In genomic region chr12:64157110-64157509, GRCh38 we compare ENCODE assay signal across 33 cellular contexts.
DNase-seq lines count a peak whose midpoint lies in the region; ATAC-seq, FAIRE-seq and TF ChIP-seq lines count a peak whose summit lies in the region.
"Had no signal": no experiment of that assay in that cellular context is flagged by ENCODE, and none has a peak within 500 bp of the region (broad histone marks: within the 10 kb centered on the region; RNA-seq: fewer than 3 reads in every experiment).

No MANE protein-coding gene starts in this region.

- no peaks in the 10 kb centered on the region for H4K20me1 ChIP-seq in HepG2 (ENCODE audit: insufficient read depth, low read length)
- H4K20me1 ChIP-seq: BLaER1; BLaER1 treated with 17β-estradiol and CSF1 and Interleukin-3, amounts not matched to agents 10 nM and 100 nM had no signal

- H2AFZ ChIP-seq in HepG2 (ENCODE audit: low read length): no peak overlapping the region

- 73% methylated on average over 2 of the region's 2 CpGs for WGBS in HepG2 (ENCODE audit: low lambda C conversion rate)
- WGBS in right lobe of liver (ENCODE audit: insufficient coverage, low coverage, low lambda C conversion rate, missing lambda C conversion rate): 100% methylated on average over 2 of the region's 2 CpGs
- no CpG with 5 or more reads among the region's 2 CpGs for WGBS in endodermal cell (ENCODE audit: insufficient coverage in 1 of 2, insufficient read length in 1 of 2), 2 experiments

- H3K4me1 Mint-ChIP-seq in endodermal cell: no peaks in the 10 kb centered on the region
- H3K4me1 Mint-ChIP-seq: B cell; CD4-positive, alpha-beta memory T cell; CD4-positive, CD25-positive, alpha-beta regulatory T cell; CD8-positive, alpha-beta memory T cell had no signal

- H3K4me1 ChIP-seq in HepG2 (ENCODE audit: insufficient read depth, low read length) (no peaks in the 10 kb centered on the region), right lobe of liver (no peaks in the 10 kb centered on the region), endodermal cell (ENCODE audit: control insufficient read depth, insufficient read depth, low read length) (no peaks in the 10 kb centered on the region), vagina (no peaks in the 10 kb centered on the region)
- H3K4me1 ChIP-seq: BE2C, Caco-2 had no signal

- no peaks in the 10 kb centered on the region for H3K27me3 Mint-ChIP-seq in endodermal cell (ENCODE audit: insufficient read depth)
- H3K27me3 Mint-ChIP-seq: B cell; CD4-positive, alpha-beta memory T cell; CD4-positive, alpha-beta T cell had no signal

- H3K4me2 ChIP-seq in HepG2 (ENCODE audit: low read depth, low read length): no peak overlapping the region
- H3K4me2 ChIP-seq: A549; BLaER1; BLaER1 treated with 17β-estradiol and CSF1 and Interleukin-3, amounts not matched to agents 10 nM and 100 nM had no signal

- H3K9me3 ChIP-seq in HepG2 (ENCODE audit: low read length) (no peaks in the 10 kb centered on the region), right lobe of liver (no peaks in the 10 kb centered on the region), endodermal cell (ENCODE audit: control insufficient read depth, low read length) (no peaks in the 10 kb centered on the region), vagina (no peaks in the 10 kb centered on the region)
- H3K9me3 ChIP-seq: BE2C, Caco-2 had no signal

- H3K9ac ChIP-seq in HepG2 (ENCODE audit: insufficient read depth, low read depth, low read length) (no peak overlapping the region), endodermal cell (ENCODE audit: extremely low read depth, low read length, poor library complexity, severe bottlenecking) (no peak overlapping the region)
- H3K9ac ChIP-seq: BLaER1; BLaER1 treated with 17β-estradiol and CSF1 and Interleukin-3, amounts not matched to agents 10 nM and 100 nM had no signal

- TF ChIP-seq POLR2A in HepG2 (IDR thresholded peaks at IDR 0.05; ENCODE audit: insufficient read depth in 1 of 2, low read depth in 2 of 2, low read length in 2 of 2) (no peak), right lobe of liver (IDR thresholded peaks at IDR 0.05) (no peak), vagina (IDR thresholded peaks at IDR 0.05) (no peak)

- no peak for TF ChIP-seq EP300 in HepG2 (IDR thresholded peaks at IDR 0.05; ENCODE audit: low read depth in 2 of 2, low read length in 2 of 2)
- no peak for TF ChIP-seq EP300 in HepG2 (CRISPR knock-in tag; IDR thresholded peaks at IDR 0.05; ENCODE audit: borderline replicate concordance)

- CTCF ChIA-PET in HepG2 (lab: Yijun Ruan, JAX; ENCODE audit: low intra/inter-chr PET ratio, low total read pairs): no interaction called here

- H3K4me3 ChIP-seq in HepG2 (replicated peaks in 1 of 3; ENCODE audit: insufficient read depth in 1 of 3, low read depth in 2 of 3, low read length in 3 of 3): no peak overlapping the region
- H3K4me3 ChIP-seq in right lobe of liver: no peak overlapping the region
- no peak overlapping the region for H3K4me3 ChIP-seq in endodermal cell (ENCODE audit: low read length)
- H3K4me3 ChIP-seq in vagina: no peak overlapping the region
- H3K4me3 ChIP-seq: A549; BLaER1; BLaER1 treated with 17β-estradiol and CSF1 and Interleukin-3, amounts not matched to agents 10 nM and 100 nM had no signal

- H3K27ac ChIP-seq in HepG2 (ENCODE audit: extremely low read length, insufficient read depth, low read length): no peak overlapping the region
- H3K27ac ChIP-seq in right lobe of liver: no peak overlapping the region
- no peak overlapping the region for H3K27ac ChIP-seq in endodermal cell (ENCODE audit: low read depth, low read length)
- H3K27ac ChIP-seq in vagina: no peak overlapping the region
- H3K27ac ChIP-seq: 22Rv1; A549; BLaER1; BLaER1 treated with 17β-estradiol and CSF1 and Interleukin-3, amounts not matched to agents 10 nM and 100 nM; C4-2B had no signal

- POLR2A ChIA-PET in HepG2 (lab: Yijun Ruan, JAX): no interaction called here

- DNase-seq in HepG2 (ENCODE audit: low spot score) (no peak), right lobe of liver (no peak), endodermal cell (no peak), vagina (ENCODE audit: extremely low spot score in 2 of 2) (no peak)
- DNase-seq: 8988T; ACHN; AML-193; BE2C; C1 segment of cervical spinal cord; Caco-2; Calu3; CD4-positive, alpha-beta memory T cell; CD4-positive, alpha-beta T cell; CD4-positive, CD25-positive, alpha-beta regulatory T cell; CD8-positive, alpha-beta memory T cell; CD8-positive, alpha-beta T cell; COR-L47; DMS 273 treated with DMSO at 0.1 percent for 48 hours; DMS153; DMS53; DMS79; DMS79 treated with DMSO at 0.1 percent for 48 hours; DND-41; EL had no signal

- no TSS peak for BruUV-seq in HepG2 (replicated peaks; lab: Mats Ljungman, UMichigan)

- H3K27me3 ChIP-seq in HepG2 (ENCODE audit: control insufficient read depth in 1 of 2, insufficient read depth in 2 of 2, low read length in 2 of 2): no peaks in the 10 kb centered on the region
- H3K27me3 ChIP-seq in right lobe of liver: no peaks in the 10 kb centered on the region
- H3K27me3 ChIP-seq in endodermal cell (ENCODE audit: control insufficient read depth, insufficient read depth, low read length, poor library complexity, severe bottlenecking): no peaks in the 10 kb centered on the region
- H3K27me3 ChIP-seq in vagina: no peaks in the 10 kb centered on the region
- H3K27me3 ChIP-seq: BE2C; BLaER1; BLaER1 treated with 17β-estradiol and CSF1 and Interleukin-3, amounts not matched to agents 10 nM and 100 nM had no signal

- in situ Hi-C loops in HepG2 (cut with HindIII; ENCODE audit: extremely low pct_ligation_motif_present, low pct_unique_long_range_greater_than_20kb): no loop called here

- ATAC-seq in HepG2: no peak
- no peak for ATAC-seq in right lobe of liver
- ATAC-seq: A549; CD8-positive, alpha-beta T cell had no signal

- H3K4me3 Mint-ChIP-seq in endodermal cell: no peak overlapping the region
- H3K4me3 Mint-ChIP-seq: B cell; CD14-positive monocyte; CD4-positive, alpha-beta memory T cell; CD4-positive, alpha-beta T cell; CD4-positive, CD25-positive, alpha-beta regulatory T cell; CD8-positive, alpha-beta memory T cell; CD8-positive, alpha-beta T cell had no signal

- TF ChIP-seq RAD21 in HepG2 (CRISPR knock-in tag; IDR thresholded peaks at IDR 0.05): no peak

- H3K79me2 ChIP-seq in HepG2 (ENCODE audit: insufficient read depth, low read length): no peaks in the 10 kb centered on the region

- no peaks in the 10 kb centered on the region for H3K36me3 Mint-ChIP-seq in endodermal cell (ENCODE audit: low read depth)
- H3K36me3 Mint-ChIP-seq: CD14-positive monocyte had no signal

- intact Hi-C loops in HepG2 (cut with micrococcal nuclease; ENCODE audit: unreplicated experiment) (no loop called here), right lobe of liver (cut with DNase I) (no loop called here), vagina (cut with DNase I) (no loop called here)

- no peaks in the 10 kb centered on the region for H3K9me3 Mint-ChIP-seq in endodermal cell

- H3K27ac Mint-ChIP-seq in endodermal cell: peak overlapping the region; percentile 66
- H3K27ac Mint-ChIP-seq: B cell; CD14-positive monocyte; CD4-positive, alpha-beta memory T cell; CD4-positive, alpha-beta T cell; CD4-positive, CD25-positive, alpha-beta regulatory T cell; CD8-positive, alpha-beta memory T cell; CD8-positive, alpha-beta T cell had no signal

- no peak for TF ChIP-seq CTCF in HepG2 (CRISPR knock-in tag; IDR thresholded peaks at IDR 0.05)
- TF ChIP-seq CTCF in right lobe of liver (IDR thresholded peaks at IDR 0.05): no peak
- no peak for TF ChIP-seq CTCF in endodermal cell (conservative IDR thresholded peaks at IDR 0.05)
- no peak for TF ChIP-seq CTCF in vagina (IDR thresholded peaks at IDR 0.05)

- H3K36me3 ChIP-seq in HepG2 (replicated peaks in 1 of 2; ENCODE audit: control insufficient read depth in 1 of 2, insufficient read depth in 2 of 2, low read length in 2 of 2) (no peaks in the 10 kb centered on the region), right lobe of liver (no peaks in the 10 kb centered on the region), endodermal cell (ENCODE audit: control insufficient read depth, insufficient read depth, low read length) (no peaks in the 10 kb centered on the region), vagina (no peaks in the 10 kb centered on the region)
- H3K36me3 ChIP-seq: BE2C; BLaER1; BLaER1 treated with 17β-estradiol and CSF1 and Interleukin-3, amounts not matched to agents 10 nM and 100 nM had no signal

- FAIRE-seq in HepG2 (lab: Jason Lieb, UNC): no peak
- FAIRE-seq: A204.1, A549, D721Med had no signal

TF ChIP-seq in HepG2, 621 proteins besides CTCF, POLR2A, EP300 and RAD21:
- TF ChIP-seq ZNF12 (CRISPR knock-in tag; IDR thresholded peaks at IDR 0.05): peak; percentile 93
- no peak for TF ChIP-seq ZNF251 (CRISPR knock-in tag; IDR thresholded peaks at IDR 0.05)
